16 cellular contexts compared by ENCODE assay signal in genomic region chr7:100166317-100166940, GRCh38. TPM values are rescaled to one million over a fixed set of nuclear protein-coding genes. Genes with fewer than 3 reads are reported as not detected.
A peak's percentile ranks its signal among the peaks of the same experiment; 100 is the strongest.
DNase-seq lines count a peak whose midpoint lies in the region; ATAC-seq and TF ChIP-seq lines count a peak whose summit lies in the region.
"Had no signal": no experiment of that assay in that cellular context is flagged by ENCODE, and none has a peak within 500 bp of the region (broad histone marks: within the 10 kb centered on the region; RNA-seq: fewer than 3 reads in every experiment).

No MANE protein-coding gene starts in this region.

- CTCF ChIA-PET in activated CD4-positive, alpha-beta memory T cell treated with anti-CD3 and anti-CD28 coated beads, Interleukin-2, amount 10 ng/mL, durations not matched to agents 7 days and 5 days (lab: Charles Lee): interaction anchor here (0.9 to 2.6 kb wide), 7 partner anchors 11 to 34 kb away, joined by 3 to 10 read pairs (median 4); partner anchors contain the start of genes GPC2, LAMTOR4 and STAG3

- peaks cover 28% of the 10 kb centered on the region for H3K27me3 ChIP-seq in H7 (ENCODE audit: control insufficient read depth, insufficient read depth, low read length)
- H3K27me3 ChIP-seq in colonic mucosa: peaks cover 2% of the 10 kb centered on the region

- H3K4me3 Mint-ChIP-seq in activated CD4-positive, alpha-beta memory T cell treated with anti-CD3 and anti-CD28 coated beads, Interleukin-2, amount 10 ng/mL, durations not matched to agents 7 days and 5 days: peak overlapping the region; percentile 41
- H3K4me3 Mint-ChIP-seq in dendritic cell treated with granulocyte-macrophage colony-stimulating factor and Interleukin-4, amounts not matched to agents 40 ng/mL and 50 ng/mL, for 4 days: peak overlapping the region; percentile 23

- H3K27me3 Mint-ChIP-seq in activated CD4-positive, alpha-beta memory T cell treated with anti-CD3 and anti-CD28 coated beads, Interleukin-2, amount 10 ng/mL, durations not matched to agents 7 days and 5 days: peaks cover 33% of the 10 kb centered on the region
- H3K27me3 Mint-ChIP-seq in dendritic cell treated with granulocyte-macrophage colony-stimulating factor and Interleukin-4, amounts not matched to agents 40 ng/mL and 50 ng/mL, for 4 days: peaks cover 81% of the 10 kb centered on the region

- POLR2A ChIA-PET in activated CD4-positive, alpha-beta memory T cell treated with anti-CD3 and anti-CD28 coated beads, Interleukin-2, amount 10 ng/mL, durations not matched to agents 7 days and 5 days (lab: Charles Lee): interaction anchor here (0.7 to 4.4 kb wide), 9 partner anchors 9 to 263 kb away, joined by 3 to 30 read pairs (median 4); partner anchors contain the start of genes GPC2, LAMTOR4, STAG3 and TRAPPC14

- no peaks in the 10 kb centered on the region for H3K4me1 ChIP-seq in colonic mucosa

- H3K36me3 Mint-ChIP-seq in activated CD4-positive, alpha-beta memory T cell treated with anti-CD3 and anti-CD28 coated beads, Interleukin-2, amount 10 ng/mL, durations not matched to agents 7 days and 5 days (ENCODE audit: low read depth): no peaks in the 10 kb centered on the region
- no peaks in the 10 kb centered on the region for H3K36me3 Mint-ChIP-seq in dendritic cell treated with granulocyte-macrophage colony-stimulating factor and Interleukin-4, amounts not matched to agents 40 ng/mL and 50 ng/mL, for 4 days (ENCODE audit: low read depth)

- peaks cover 79% of the 10 kb centered on the region for H3K4me1 Mint-ChIP-seq in activated CD4-positive, alpha-beta memory T cell treated with anti-CD3 and anti-CD28 coated beads, Interleukin-2, amount 10 ng/mL, durations not matched to agents 7 days and 5 days
- H3K4me1 Mint-ChIP-seq in dendritic cell treated with granulocyte-macrophage colony-stimulating factor and Interleukin-4, amounts not matched to agents 40 ng/mL and 50 ng/mL, for 4 days (ENCODE audit: low read depth): peaks cover 35% of the 10 kb centered on the region

- no peaks in the 10 kb centered on the region for H3K9me3 Mint-ChIP-seq in activated CD4-positive, alpha-beta memory T cell treated with anti-CD3 and anti-CD28 coated beads, Interleukin-2, amount 10 ng/mL, durations not matched to agents 7 days and 5 days
- no peaks in the 10 kb centered on the region for H3K9me3 Mint-ChIP-seq in dendritic cell treated with granulocyte-macrophage colony-stimulating factor and Interleukin-4, amounts not matched to agents 40 ng/mL and 50 ng/mL, for 4 days

- no peaks in the 10 kb centered on the region for H3K9me3 ChIP-seq in colonic mucosa
- H3K9me3 ChIP-seq: body of pancreas, lower lobe of right lung had no signal

- no peak overlapping the region for H3K9ac ChIP-seq in colonic mucosa (ENCODE audit: low read depth in 2 of 2, low read length in 2 of 2)
- H3K9ac ChIP-seq: parathyroid adenoma had no signal

- intact Hi-C loops in dendritic cell treated with granulocyte-macrophage colony-stimulating factor and Interleukin-4, amounts not matched to agents 40 ng/mL and 50 ng/mL, for 4 days (cut with micrococcal nuclease): no loop called here
- intact Hi-C loops in left cardiac atrium (cut with DNase I) (no loop called here), colonic mucosa (cut with DNase I) (no loop called here)

- DNase-seq in H7 (peak; percentile 59), left cardiac atrium (no peak), colonic mucosa (no peak), NCI-H524 (lab: John Stamatoyannopoulos, UW) (no peak)
- DNase-seq in activated CD4-positive, alpha-beta memory T cell treated with anti-CD3 and anti-CD28 coated beads, Interleukin-2, amount 10 ng/mL, durations not matched to agents 7 days and 5 days: peak; percentile 60
- DNase-seq in stimulated activated naive CD4-positive, alpha-beta T cell treated with Interleukin-2 at 50 U/mL for 16 hours (lab: John Stamatoyannopoulos, UW): peak; percentile 38
- DNase-seq: body of pancreas; Calu3; GOT3; lower lobe of right lung; NCI-H1092; NCI-H526 treated with DMSO at 0.1 percent for 48 hours; stimulated activated CD4-positive, alpha-beta T cell treated with anti-CD3 and anti-CD28 coated beads, Interleukin-2, amount 100 ng/mL, for 24 hours had no signal

- no peak for ATAC-seq in left cardiac atrium
- ATAC-seq: body of pancreas, lower lobe of right lung had no signal

- H3K36me3 ChIP-seq in H7 (replicated peaks; ENCODE audit: control insufficient read depth, insufficient read depth, low read length) (no peaks in the 10 kb centered on the region; the same call in 1 of the 2 replicates), colonic mucosa (no peaks in the 10 kb centered on the region)
- H3K36me3 ChIP-seq: lower lobe of right lung had no signal

- peak overlapping the region; percentile 81 for H3K27ac Mint-ChIP-seq in activated CD4-positive, alpha-beta memory T cell treated with anti-CD3 and anti-CD28 coated beads, Interleukin-2, amount 10 ng/mL, durations not matched to agents 7 days and 5 days
- H3K27ac Mint-ChIP-seq in dendritic cell treated with granulocyte-macrophage colony-stimulating factor and Interleukin-4, amounts not matched to agents 40 ng/mL and 50 ng/mL, for 4 days: peak overlapping the region; percentile 64

- H3K4me3 ChIP-seq in H7 (ENCODE audit: insufficient read depth, low read depth, low read length) (no peak overlapping the region), colonic mucosa (no peak overlapping the region)
- H3K4me3 ChIP-seq: body of pancreas, lower lobe of right lung had no signal

- H3K27ac ChIP-seq in colonic mucosa: no peak overlapping the region
- H3K27ac ChIP-seq: body of pancreas, epithelial cell of prostate, lower lobe of right lung, parathyroid adenoma had no signal

- no peak for TF ChIP-seq CTCF in colonic mucosa (IDR thresholded peaks at IDR 0.05)

RNA-seq across cellular contexts. Expression of gene GAL3ST4, which starts 2.0 kb away (rescaled TPM):
- 0.73 and 3.1 TPM in 2 replicates for total RNA-seq in H7 (2014; rRNA removed; shearing (Covaris generic))
- 1 to 10 TPM; 2.4 to 2.7 TPM for total RNA-seq in activated CD4-positive, alpha-beta memory T cell treated with anti-CD3 and anti-CD28 coated beads, Interleukin-2, amount 10 ng/mL, durations not matched to agents 7 days and 5 days
- 1 to 10 TPM; 2.2 to 3.4 TPM for total RNA-seq in left cardiac atrium
- 10 to 100 TPM in 1 of 2 donors, 1 to 10 TPM in 1; 5.2 to 11.6 TPM for total RNA-seq in colonic mucosa

RNA-seq across cellular contexts. Expression of gene TRAPPC14, which starts 7.9 kb away (rescaled TPM):
- total RNA-seq in H7 (2014; rRNA removed; shearing (Covaris generic)): 13.6 and 14.8 TPM in 2 replicates
- total RNA-seq in activated CD4-positive, alpha-beta memory T cell treated with anti-CD3 and anti-CD28 coated beads, Interleukin-2, amount 10 ng/mL, durations not matched to agents 7 days and 5 days: 10 to 100 TPM; 37.8 to 41.2 TPM
- total RNA-seq in left cardiac atrium: 10 to 100 TPM in 1 of 2 donors, 1 to 10 TPM in 1; 8.3 to 12.2 TPM
- 10 to 100 TPM; 40.3 to 69.5 TPM for total RNA-seq in colonic mucosa

RNA-seq across cellular contexts. Expression of gene GPC2, which starts 10.8 kb away (rescaled TPM):
- total RNA-seq in H7 (2014; rRNA removed; shearing (Covaris generic)): 39.1 and 65.8 TPM in 2 replicates
- 1 to 10 TPM; 3.8 to 4.8 TPM for total RNA-seq in activated CD4-positive, alpha-beta memory T cell treated with anti-CD3 and anti-CD28 coated beads, Interleukin-2, amount 10 ng/mL, durations not matched to agents 7 days and 5 days
- total RNA-seq in left cardiac atrium (under 1 TPM; 0.58 to 0.85 TPM), colonic mucosa (1 to 10 TPM; 4.0 to 7.6 TPM)

RNA-seq across cellular contexts. Expression of gene STAG3, which starts 11.3 kb away (rescaled TPM):
- 2.4 and 10.3 TPM in 2 replicates for total RNA-seq in H7 (2014; rRNA removed; shearing (Covaris generic))
- total RNA-seq in activated CD4-positive, alpha-beta memory T cell treated with anti-CD3 and anti-CD28 coated beads, Interleukin-2, amount 10 ng/mL, durations not matched to agents 7 days and 5 days: 10 to 100 TPM; 12.9 to 13.1 TPM
- total RNA-seq in left cardiac atrium: under 1 TPM in 1 of 2 donors, not detected in 1; 0.68 TPM
- total RNA-seq in colonic mucosa: 1 to 10 TPM; 1.4 to 3.8 TPM
- total RNA-seq: body of pancreas had no signal

RNA-seq across cellular contexts. Expression of gene LAMTOR4, which starts 17.7 kb away (rescaled TPM):
- 143 and 165 TPM in 2 replicates for total RNA-seq in H7 (2014; rRNA removed; shearing (Covaris generic))
- total RNA-seq in activated CD4-positive, alpha-beta memory T cell treated with anti-CD3 and anti-CD28 coated beads, Interleukin-2, amount 10 ng/mL, durations not matched to agents 7 days and 5 days: 100 to 1,000 TPM; 164 to 167 TPM
- total RNA-seq in left cardiac atrium (100 to 1,000 TPM; 104 to 113 TPM), colonic mucosa (100 to 1,000 TPM; 230 to 268 TPM)

Comparison
In these comparisons a context has a peak if more than half of its experiments do, and no peak if none do; other contexts are left out.
1. DNase-seq: peak in H7 (single experiment), activated CD4-positive, alpha-beta memory T cell treated with anti-CD3 and anti-CD28 coated beads, Interleukin-2, amount 10 ng/mL, durations not matched to agents 7 days and 5 days (single experiment) and stimulated activated naive CD4-positive, alpha-beta T cell treated with Interleukin-2 at 50 U/mL for 16 hours (single experiment); none in left cardiac atrium (single experiment), colonic mucosa (single experiment) and NCI-H524 (0 of 2).